Comparison of ENCODE assay signal across 15 cellular contexts in the genomic region with DNA sequence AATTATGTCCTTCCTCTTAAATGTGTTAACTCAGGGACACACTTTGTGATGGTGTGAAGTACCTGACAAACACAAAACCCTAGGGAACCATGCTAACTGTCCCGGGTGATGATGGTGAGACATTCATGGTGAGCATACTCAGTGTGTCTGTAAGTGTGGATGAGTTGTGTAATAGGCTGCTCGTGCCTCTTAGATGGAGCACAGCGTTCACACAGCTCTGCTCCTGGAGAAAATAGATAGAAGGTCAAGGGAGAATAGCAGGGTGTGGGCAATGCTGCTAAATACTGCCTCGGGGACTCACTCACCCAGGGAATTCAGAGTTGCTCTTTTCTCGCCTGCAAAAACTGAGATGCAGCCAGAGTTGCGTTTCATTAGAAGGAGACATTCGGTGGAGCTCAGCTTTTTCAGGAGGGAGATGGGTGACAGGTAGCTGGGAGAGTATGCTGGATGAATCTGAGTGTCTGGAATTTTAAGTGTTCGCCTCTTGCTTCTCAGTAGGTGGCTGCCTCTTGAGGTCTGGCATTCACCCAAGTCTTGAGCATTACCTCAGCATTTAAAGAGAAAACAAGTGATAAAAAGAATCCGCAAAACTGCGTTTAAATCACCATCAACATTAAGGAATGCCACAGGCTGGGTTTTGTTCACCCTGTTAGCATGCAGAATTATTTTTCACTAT.
DNase-seq lines count a peak whose midpoint lies in the region; ATAC-seq and TF ChIP-seq lines count a peak whose summit lies in the region.
"Had no signal": no experiment of that assay in that cellular context is flagged by ENCODE, and none has a peak within 500 bp of the region (broad histone marks: within the 10 kb centered on the region; RNA-seq: fewer than 3 reads in every experiment).

No MANE protein-coding gene starts in this region.

- in situ Hi-C loops in GM23248 (cut with MboI) = no loop called here

- H4K20me1 ChIP-seq in GM23248 (ENCODE audit: insufficient read depth) = no peaks in the 10 kb centered on the region

- TF ChIP-seq CTCF in AG04449 (IDR thresholded peaks at IDR 0.05; ENCODE audit: insufficient read depth, low read length, missing control alignments) = no peak
- no peak for TF ChIP-seq CTCF in foreskin keratinocyte (conservative IDR thresholded peaks at IDR 0.05)

- H3K36me3 ChIP-seq in GM23248 (ENCODE audit: low read depth) = no peaks in the 10 kb centered on the region

- H2AFZ ChIP-seq in GM23248 = no peak overlapping the region

- H3K79me2 ChIP-seq in GM23248 (ENCODE audit: insufficient read depth) = no peaks in the 10 kb centered on the region

- peak; percentile 7 for DNase-seq in AG04449 (ENCODE audit: low read depth, low spot score)
- peak; percentile 11 for DNase-seq in HK-2 (ENCODE audit: unreplicated experiment)
- DNase-seq in RPMI7951 (ENCODE audit: low read depth) = peak; percentile 77
- peak; percentile 73 to 89 for DNase-seq in foreskin keratinocyte
- DNase-seq in GM23248 = no peak
- DNase-seq in effector CD8-positive, alpha-beta T cell (lab: John Stamatoyannopoulos, UW) = no peak
- no peak for DNase-seq in Kasumi-1 (lab: John Stamatoyannopoulos, UW)
- DNase-seq in NCI-H1930 (lab: John Stamatoyannopoulos, UW) = no peak
- DNase-seq: activated CD4-positive, alpha-beta T cell treated with anti-CD3 and anti-CD28 coated beads for 48 hours; effector memory CD8-positive, alpha-beta T cell; kidney glomerular epithelial cell; NCI-H1092 treated with DMSO at 0.1 percent for 48 hours; nephron progenitor cell; NK-92 treated with Interleukin-12 subunit alpha and Interleukin-12 subunit beta, amount 100 ng/mL, for 24 hours; T-cell had no signal

- 2 to 5% methylated on average over 10 of the region's 10 CpGs for WGBS in GM23248 (ENCODE audit: low coverage in 1 of 2, low lambda C conversion rate in 2 of 2, missing lambda C conversion rate in 2 of 2), 2 experiments

- no peak overlapping the region for H3K9ac ChIP-seq in GM23248

- H3K9me2 ChIP-seq in GM23248 (ENCODE audit: insufficient read depth) = no peaks in the 10 kb centered on the region

- H3K4me1 ChIP-seq in foreskin keratinocyte = no peaks in the 10 kb centered on the region
- no peaks in the 10 kb centered on the region for H3K4me1 ChIP-seq in GM23248 (ENCODE audit: insufficient read depth)

- H3K4me2 ChIP-seq in GM23248 (ENCODE audit: unreplicated experiment) = no peak overlapping the region

- no peak overlapping the region for H3K4me3 ChIP-seq in AG04449 (ENCODE audit: low read depth, low read length)
- no peak overlapping the region for H3K4me3 ChIP-seq in GM23248

- POLR2A ChIA-PET in AG04449 (lab: Yijun Ruan, JAX) = interaction anchor here (0.6 kb wide), 1 partner anchor 34 kb away, joined by 3 read pairs; no protein-coding TSS in a partner anchor

- no peaks in the 10 kb centered on the region for H3F3A ChIP-seq in GM23248 (ENCODE audit: insufficient read depth)

- H3K27ac ChIP-seq in foreskin keratinocyte = no peak overlapping the region
- H3K27ac ChIP-seq in GM23248 = no peak overlapping the region

- H3K27me3 ChIP-seq in foreskin keratinocyte = peaks cover 20% of the 10 kb centered on the region
- no peaks in the 10 kb centered on the region for H3K27me3 ChIP-seq in GM23248 (replicated peaks; ENCODE audit: insufficient read depth)

- CTCF ChIA-PET in AG04449 (lab: Yijun Ruan, JAX) = no interaction called here

- peaks cover 4% of the 10 kb centered on the region for H3K9me3 ChIP-seq in GM23248 (ENCODE audit: low read depth)

- peak; percentile 62 for ATAC-seq in foreskin keratinocyte
- ATAC-seq: effector memory CD8-positive, alpha-beta T cell; T-cell had no signal

Comparison
In these comparisons a context has a peak if more than half of its experiments do, and no peak if none do; other contexts are left out.
1. DNase-seq: peak in AG04449 (single experiment), HK-2 (single experiment), RPMI7951 (single experiment) and foreskin keratinocyte (2 of 2); none in GM23248 (single experiment), effector CD8-positive, alpha-beta T cell (single experiment), Kasumi-1 (0 of 2) and NCI-H1930 (0 of 2).